19 cellular contexts compared by ENCODE assay signal in the genomic region with DNA sequence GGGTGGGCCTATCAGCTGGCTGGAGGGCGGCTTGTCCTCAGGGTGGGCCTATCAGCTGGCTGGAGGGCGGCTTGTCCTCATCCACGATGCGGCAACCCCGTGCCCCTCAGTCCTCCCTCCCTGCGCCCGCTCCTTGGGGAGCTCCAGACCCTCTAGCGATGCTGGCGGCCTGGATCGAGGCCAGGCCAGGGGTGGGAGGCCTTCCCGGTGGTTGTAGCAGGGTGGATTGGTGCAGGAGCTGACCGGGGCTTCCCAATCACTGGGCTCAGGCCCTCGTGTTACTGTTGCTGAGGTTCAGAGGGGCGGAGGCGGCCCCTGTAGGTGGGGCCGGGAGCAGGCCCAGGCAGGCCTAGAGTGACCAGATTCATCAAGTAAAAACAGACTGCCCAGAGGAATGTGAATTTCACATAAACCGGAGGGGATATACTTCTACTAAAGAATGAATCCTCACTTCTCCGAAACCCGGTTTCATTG. TPM values are rescaled to one million over a fixed set of nuclear protein-coding genes. Genes with fewer than 3 reads are reported as not detected.
DNase-seq lines count a peak whose midpoint lies in the region; ATAC-seq and TF ChIP-seq lines count a peak whose summit lies in the region.
"Had no signal": no experiment of that assay in that cellular context is flagged by ENCODE, and none has a peak within 500 bp of the region (broad histone marks: within the 10 kb centered on the region; RNA-seq: fewer than 3 reads in every experiment).

No MANE protein-coding gene starts in this region.

- DNase-seq in BE2C: peak; percentile 99
- peak; percentile 71 for DNase-seq in HPDE6-E6E7 (ENCODE audit: extremely low spot score)
- peak; percentile 72 for DNase-seq in SHP77 treated with DMSO at 0.1 percent for 48 hours (lab: John Stamatoyannopoulos, UW)
- no peak for DNase-seq in NOMO-1 treated with dmso at 0.1 percent for 144 hours (lab: John Stamatoyannopoulos, UW; ENCODE audit: unreplicated experiment)
- DNase-seq in DMS114 treated with DMSO at 0.1 percent for 48 hours (lab: John Stamatoyannopoulos, UW; ENCODE audit: unreplicated experiment): no peak
- no peak for DNase-seq in suprapubic skin (ENCODE audit: low spot score in 2 of 2)
- DNase-seq: ACHN; CD8-positive, alpha-beta memory T cell; cerebellar nuclear complex; NCI-H1048; occipital lobe; sigmoid colon; stimulated activated CD4-positive, alpha-beta T cell treated with anti-CD3 and anti-CD28 coated beads, Interleukin-2, amount 100 ng/mL, for 24 hours had no signal

- H3K27me3 ChIP-seq in BE2C: no peaks in the 10 kb centered on the region
- no peaks in the 10 kb centered on the region for H3K27me3 ChIP-seq in iPS-15b (ENCODE audit: control insufficient read depth, insufficient read depth, low read length)
- H3K27me3 ChIP-seq in suprapubic skin: no peaks in the 10 kb centered on the region
- H3K27me3 ChIP-seq: left lung, sigmoid colon had no signal

- H3K4me1 ChIP-seq in BE2C: peaks cover 22% of the 10 kb centered on the region
- no peaks in the 10 kb centered on the region for H3K4me1 ChIP-seq in iPS-15b (ENCODE audit: control insufficient read depth, insufficient read depth, low read length)
- peaks cover 11% of the 10 kb centered on the region for H3K4me1 ChIP-seq in suprapubic skin
- H3K4me1 ChIP-seq: left lung, sigmoid colon had no signal

- no peak for TF ChIP-seq EP300 in suprapubic skin (IDR thresholded peaks at IDR 0.05)

- TF ChIP-seq CTCF in BE2C (IDR thresholded peaks at IDR 0.05; ENCODE audit: low read depth, low read length): peak; percentile 31
- no peak for TF ChIP-seq CTCF in suprapubic skin (IDR thresholded peaks at IDR 0.05)

- H3K9me3 ChIP-seq in BE2C (no peaks in the 10 kb centered on the region), iPS-15b (ENCODE audit: control insufficient read depth, insufficient read depth, low read length) (no peaks in the 10 kb centered on the region), suprapubic skin (no peaks in the 10 kb centered on the region)
- H3K9me3 ChIP-seq: left lung, sigmoid colon had no signal

- peak overlapping the region; percentile 60 for H3K9ac ChIP-seq in iPS-15b (ENCODE audit: low read depth, low read length)

- TF ChIP-seq POLR2A in suprapubic skin (IDR thresholded peaks at IDR 0.05): no peak

- 88% methylated on average over 3 of the region's 19 CpGs for WGBS in suprapubic skin

- H3K27ac ChIP-seq in suprapubic skin: no peak overlapping the region
- H3K27ac ChIP-seq: left lung, sigmoid colon had no signal

- H3K4me3 ChIP-seq in BE2C (ENCODE audit: low read depth, low read length): peak overlapping the region; percentile 23
- no peak overlapping the region for H3K4me3 ChIP-seq in iPS-15b (ENCODE audit: low read depth, low read length)
- H3K4me3 ChIP-seq in suprapubic skin: no peak overlapping the region
- H3K4me3 ChIP-seq: left lung, sigmoid colon had no signal

- no peak for ATAC-seq in HG02759 (IDR thresholded peaks at IDR 0.05; ENCODE audit: unreplicated experiment)
- ATAC-seq: activated CD4-positive, CD25-positive, alpha-beta regulatory T cell treated with anti-CD3 and anti-CD28 coated beads, Interleukin-2, amount 50 U/mL, for 24 hours; left lung had no signal

- H3K36me3 ChIP-seq in BE2C (no peaks in the 10 kb centered on the region), iPS-15b (ENCODE audit: control insufficient read depth, insufficient read depth, low read length) (peaks cover 34% of the 10 kb centered on the region), suprapubic skin (peaks cover 12% of the 10 kb centered on the region)

RNA-seq across cellular contexts. Expression of gene SLC17A9, which starts 8.8 kb away (rescaled TPM):
- 10.3 TPM for polyA plus RNA-seq in BE2C (2012; ENCODE audit: insufficient read depth, insufficient read length, low read depth)
- 1 to 10 TPM in 1 of 4 donors, under 1 TPM in 3; 0.10 to 2.1 (median 0.66) TPM for total RNA-seq in suprapubic skin

RNA-seq across cellular contexts. Expression of gene GID8, which starts 23.4 kb away (rescaled TPM):
- 85.9 TPM for polyA plus RNA-seq in BE2C (2012; ENCODE audit: insufficient read depth, insufficient read length, low read depth)
- 10 to 100 TPM; 30.4 to 57.0 (median 45.1) TPM for total RNA-seq in suprapubic skin

RNA-seq across cellular contexts. Expression of gene DIDO1, which starts 35.0 kb away (rescaled TPM):
- 78.2 TPM for polyA plus RNA-seq in BE2C (2012; ENCODE audit: insufficient read depth, insufficient read length, low read depth)
- total RNA-seq in suprapubic skin: 100 to 1,000 TPM in 1 of 4 donors, 10 to 100 TPM in 3; 64.6 to 143 (median 79.2) TPM

RNA-seq across cellular contexts. Expression of gene BHLHE23, which starts 45.4 kb away (rescaled TPM):
- polyA plus RNA-seq in BE2C (2012; ENCODE audit: insufficient read depth, insufficient read length, low read depth): not detected
- not detected for total RNA-seq in suprapubic skin
- total RNA-seq: activated T-helper 2 cell treated with anti-CD3 and anti-CD28 coated beads, Interferon-gamma antibody, Interleukin-2, Interleukin-4, amounts not matched to agents 10 μg/mL and 5 μg/mL and 100 μg/mL, durations not matched to agents 14 hours and 24 hours and 36 hours; CD8-positive, alpha-beta memory T cell; left lung; mucosa of gallbladder; occipital lobe; sigmoid colon had no signal
- polyA plus RNA-seq: CD8-positive, alpha-beta memory T cell; sigmoid colon had no signal

Comparison
In these comparisons a context has a peak if more than half of its experiments do, and no peak if none do; other contexts are left out.
1. DNase-seq: peak in BE2C (single experiment), HPDE6-E6E7 (single experiment) and SHP77 treated with DMSO at 0.1 percent for 48 hours (single experiment); none in NOMO-1 treated with dmso at 0.1 percent for 144 hours (single experiment), DMS114 treated with DMSO at 0.1 percent for 48 hours (single experiment) and suprapubic skin (0 of 2).